In genomic region chr7:55569269-55569663, GRCh38 we compare ENCODE assay signal across 10 cellular contexts. TPM values are rescaled to one million over a fixed set of nuclear protein-coding genes. Genes with fewer than 3 reads are reported as not detected.
DNase-seq lines count a peak whose midpoint lies in the region; ATAC-seq and TF ChIP-seq lines count a peak whose summit lies in the region.
"Had no signal": no experiment of that assay in that cellular context is flagged by ENCODE, and none has a peak within 500 bp of the region (broad histone marks: within the 10 kb centered on the region; RNA-seq: fewer than 3 reads in every experiment).

No MANE protein-coding gene starts in this region.

- H3K27me3 ChIP-seq in upper lobe of right lung, result no peaks in the 10 kb centered on the region
- H3K27me3 ChIP-seq: uterus had no signal

- no peaks in the 10 kb centered on the region for H3K27me3 Mint-ChIP-seq in activated naive CD4-positive, alpha-beta T cell treated with anti-CD3 and anti-CD28 coated beads, Interleukin-2, amount 50 U/mL, for 24 hours
- no peaks in the 10 kb centered on the region for H3K27me3 Mint-ChIP-seq in activated CD4-positive, alpha-beta memory T cell treated with anti-CD3 and anti-CD28 coated beads for 36 hours

- H3K4me1 ChIP-seq in upper lobe of right lung, result peaks cover 36% of the 10 kb centered on the region

- intact Hi-C loops in activated CD4-positive, alpha-beta memory T cell treated with anti-CD3 and anti-CD28 coated beads for 36 hours (cut with micrococcal nuclease), result loop anchor here (1.0 kb wide), 1 partner anchor 13 kb away; no protein-coding TSS in a partner anchor
- intact Hi-C loops in upper lobe of right lung (cut with DNase I), result no loop called here

- peaks cover 6% of the 10 kb centered on the region for H3K36me3 Mint-ChIP-seq in activated naive CD4-positive, alpha-beta T cell treated with anti-CD3 and anti-CD28 coated beads, Interleukin-2, amount 50 U/mL, for 24 hours
- peaks cover 16% of the 10 kb centered on the region for H3K36me3 Mint-ChIP-seq in activated CD4-positive, alpha-beta memory T cell treated with anti-CD3 and anti-CD28 coated beads for 36 hours

- in situ Hi-C loops in G401 (cut with HindIII; ENCODE audit: low sequenced_read_pairs), result no loop called here

- POLR2A ChIA-PET in activated CD4-positive, alpha-beta memory T cell treated with anti-CD3 and anti-CD28 coated beads for 36 hours (lab: Charles Lee), result interaction anchor here (1.1 to 9.2 kb wide), 4 partner anchors 36 to 810 kb away, joined by 3 to 128 read pairs (median 16); partner anchors contain the start of gene SEC61G

- no peaks in the 10 kb centered on the region for H3K9me3 Mint-ChIP-seq in activated naive CD4-positive, alpha-beta T cell treated with anti-CD3 and anti-CD28 coated beads, Interleukin-2, amount 50 U/mL, for 24 hours
- H3K9me3 Mint-ChIP-seq in activated CD4-positive, alpha-beta memory T cell treated with anti-CD3 and anti-CD28 coated beads for 36 hours, result no peaks in the 10 kb centered on the region

- no peak for TF ChIP-seq CTCF in upper lobe of right lung (IDR thresholded peaks at IDR 0.05)

- no peak overlapping the region for H3K4me3 ChIP-seq in upper lobe of right lung
- H3K4me3 ChIP-seq: uterus had no signal

- peaks cover 83% of the 10 kb centered on the region for H3K4me1 Mint-ChIP-seq in activated naive CD4-positive, alpha-beta T cell treated with anti-CD3 and anti-CD28 coated beads, Interleukin-2, amount 50 U/mL, for 24 hours
- H3K4me1 Mint-ChIP-seq in activated CD4-positive, alpha-beta memory T cell treated with anti-CD3 and anti-CD28 coated beads for 36 hours (ENCODE audit: low read depth), result peaks cover 79% of the 10 kb centered on the region

- no peak for ATAC-seq in upper lobe of right lung
- ATAC-seq: left ventricle myocardium superior had no signal

- H3K4me3 Mint-ChIP-seq in activated naive CD4-positive, alpha-beta T cell treated with anti-CD3 and anti-CD28 coated beads, Interleukin-2, amount 50 U/mL, for 24 hours, result peak overlapping the region; percentile 97
- H3K4me3 Mint-ChIP-seq in activated CD4-positive, alpha-beta memory T cell treated with anti-CD3 and anti-CD28 coated beads for 36 hours, result peak overlapping the region; percentile 89

- CTCF ChIA-PET in activated CD4-positive, alpha-beta memory T cell treated with anti-CD3 and anti-CD28 coated beads for 36 hours (lab: Charles Lee), result interaction anchor here (2.3 to 2.7 kb wide), 2 partner anchors 35 to 36 kb away, joined by 8 to 16 read pairs; no protein-coding TSS in a partner anchor

- peak overlapping the region; percentile 15 for H3K27ac ChIP-seq in upper lobe of right lung
- H3K27ac ChIP-seq: uterus had no signal

- H3K36me3 ChIP-seq in upper lobe of right lung, result no peaks in the 10 kb centered on the region
- H3K36me3 ChIP-seq: uterus had no signal

- no peak for DNase-seq in activated naive CD4-positive, alpha-beta T cell treated with anti-CD3 and anti-CD28 coated beads, Interleukin-2, amount 50 U/mL, for 16 hours
- DNase-seq in activated CD4-positive, alpha-beta memory T cell treated with anti-CD3 and anti-CD28 coated beads for 36 hours, result no peak
- peak; percentile 17 for DNase-seq in left kidney (ENCODE audit: low read depth, low spot score)
- DNase-seq in upper lobe of right lung, result no peak
- DNase-seq in AG08396 (ENCODE audit: low spot score), result no peak
- DNase-seq in G401 (ENCODE audit: low spot score), result no peak
- DNase-seq in hippocampal formation (lab: John Stamatoyannopoulos, UW), result no peak
- DNase-seq: left ventricle myocardium superior, uterus had no signal

- no peaks in the 10 kb centered on the region for H3K9me3 ChIP-seq in upper lobe of right lung
- H3K9me3 ChIP-seq: uterus had no signal

- peak overlapping the region; percentile 94 for H3K27ac Mint-ChIP-seq in activated naive CD4-positive, alpha-beta T cell treated with anti-CD3 and anti-CD28 coated beads, Interleukin-2, amount 50 U/mL, for 24 hours
- H3K27ac Mint-ChIP-seq in activated CD4-positive, alpha-beta memory T cell treated with anti-CD3 and anti-CD28 coated beads for 36 hours, result peak overlapping the region; percentile 93

RNA-seq across cellular contexts. Expression of gene VOPP1, which starts 3.0 kb away (rescaled TPM):
- total RNA-seq in activated CD4-positive, alpha-beta memory T cell treated with anti-CD3 and anti-CD28 coated beads for 36 hours, result 10 to 100 TPM; 64.9 to 67.2 TPM
- 53.7 TPM for total RNA-seq in upper lobe of right lung
- total RNA-seq in G401 (2014; rRNA removed; shearing (Covaris generic)), result 27.7 and 38.2 TPM in 2 replicates
